9 cellular contexts compared by ENCODE assay signal in genomic region chr12:67442347-67442841, GRCh38.
DNase-seq lines count a peak whose midpoint lies in the region; ATAC-seq, FAIRE-seq and TF ChIP-seq lines count a peak whose summit lies in the region.
"Had no signal": no experiment of that assay in that cellular context is flagged by ENCODE, and none has a peak within 500 bp of the region (broad histone marks: within the 10 kb centered on the region; RNA-seq: fewer than 3 reads in every experiment).

No MANE protein-coding gene starts in this region.

- 54% methylated on average over 11 of the region's 11 CpGs for WGBS in A549 (ENCODE audit: missing lambda C conversion rate)
- WGBS in lower leg skin, 2 donors: 34 to 43% methylated on average over 11 of the region's 11 CpGs
- 35 to 43% methylated on average over 10 to 11 of the region's 11 CpGs for WGBS in esophagus squamous epithelium, 2 donors
- 13 to 30% methylated on average over 10 of the region's 11 CpGs for whole genome bisulfite sequencing in gastroesophageal sphincter (ENCODE audit: low coverage in 1 of 2), 2 donors

- no peak for FAIRE-seq in A549 (lab: Jason Lieb, UNC)

- H3K4me3 ChIP-seq in A549 (no peak overlapping the region), SJCRH30 (peak overlapping the region; percentile 53), lower leg skin (ENCODE audit: low read depth, poor library complexity, severe bottlenecking) (no peak overlapping the region), esophagus squamous epithelium (no peak overlapping the region), gastroesophageal sphincter (no peak overlapping the region)
- H3K4me3 ChIP-seq: cardiac muscle cell had no signal

- intact Hi-C loops in lower leg skin (cut with DNase I; ENCODE audit: low total_unique reads): no loop called here
- intact Hi-C loops in esophagus squamous epithelium (cut with DNase I): loop anchor here (10.0 kb wide), 2 partner anchors 88 to 502 kb away; no protein-coding TSS in a partner anchor

- TF ChIP-seq POLR2A in A549 (IDR thresholded peaks at IDR 0.05; ENCODE audit: low read length) (no peak), lower leg skin (IDR thresholded peaks at IDR 0.05) (no peak), esophagus squamous epithelium (IDR thresholded peaks at IDR 0.05) (no peak), gastroesophageal sphincter (IDR thresholded peaks at IDR 0.05) (no peak)

- no peaks in the 10 kb centered on the region for H3K4me1 ChIP-seq in A549
- H3K4me1 ChIP-seq in SJCRH30: peaks cover 13% of the 10 kb centered on the region; the same call in 1 of the 2 replicates
- peaks cover 0 to 13% (median 3%) of the 10 kb centered on the region in 3 donors for H3K4me1 ChIP-seq in esophagus squamous epithelium
- peaks cover 5 to 17% (median 7%) of the 10 kb centered on the region in 3 donors for H3K4me1 ChIP-seq in gastroesophageal sphincter

- H3K27me3 ChIP-seq in SJCRH30 (no peaks in the 10 kb centered on the region), esophagus squamous epithelium (no peaks in the 10 kb centered on the region), gastroesophageal sphincter (no peaks in the 10 kb centered on the region)
- H3K27me3 ChIP-seq: cardiac muscle cell had no signal

- H3K36me3 ChIP-seq in SJCRH30 (no peaks in the 10 kb centered on the region), esophagus squamous epithelium (no peaks in the 10 kb centered on the region), gastroesophageal sphincter (no peaks in the 10 kb centered on the region)
- H3K36me3 ChIP-seq: cardiac muscle cell had no signal

- ATAC-seq in A549 (no peak), gastroesophageal sphincter (no peak)

- H3K9me3 ChIP-seq in A549 (no peaks in the 10 kb centered on the region), SJCRH30 (replicated peaks) (no peaks in the 10 kb centered on the region), esophagus squamous epithelium (no peaks in the 10 kb centered on the region), gastroesophageal sphincter (no peaks in the 10 kb centered on the region)

- no peak for TF ChIP-seq RAD21 in A549 (conservative IDR thresholded peaks at IDR 0.05 in 1 of 2, IDR thresholded peaks at IDR 0.05 in 1 of 2)

- CTCF ChIA-PET in A549 (lab: Yijun Ruan, JAX): interaction anchor here (0.7 to 2.2 kb wide), 10 partner anchors 12 to 504 kb away, joined by 3 to 10 read pairs (median 3); partner anchors contain the start of gene DYRK2

- TF ChIP-seq CTCF in A549 (IDR thresholded peaks at IDR 0.05): no peak
- no peak for TF ChIP-seq CTCF in lower leg skin (IDR thresholded peaks at IDR 0.05)
- no peak for TF ChIP-seq CTCF in esophagus squamous epithelium (IDR thresholded peaks at IDR 0.05)
- no peak for TF ChIP-seq CTCF in gastroesophageal sphincter (IDR thresholded peaks at IDR 0.05)

- POLR2A ChIA-PET in A549 (lab: Yijun Ruan, JAX): no interaction called here

- TF ChIP-seq EP300 in A549 (IDR thresholded peaks at IDR 0.05): no peak
- TF ChIP-seq EP300 in gastroesophageal sphincter (IDR thresholded peaks at IDR 0.05): no peak

- no peak overlapping the region for H3K4me2 ChIP-seq in A549

- H3K27ac ChIP-seq in A549 (no peak overlapping the region), SJCRH30 (peak overlapping the region; percentile 83), esophagus squamous epithelium (no peak overlapping the region), gastroesophageal sphincter (no peak overlapping the region)
- H3K27ac ChIP-seq: cardiac muscle cell had no signal

- DNase-seq in A549 (ENCODE audit: low read depth in 1 of 2, low spot score in 1 of 2) (no peak), NCI-H1105 treated with DMSO at 0.1 percent for 48 hours (lab: John Stamatoyannopoulos, UW) (peak; percentile 87), SJCRH30 (peak; percentile 82 to 91), left kidney (ENCODE audit: low read depth, low spot score) (peak; percentile 67), lower leg skin (ENCODE audit: low spot score in 2 of 2) (no peak), esophagus squamous epithelium (lab: John Stamatoyannopoulos, UW) (no peak), NK-92 (lab: John Stamatoyannopoulos, UW; ENCODE audit: unreplicated experiment) (no peak)

TF ChIP-seq in A549, 52 proteins besides CTCF, POLR2A, EP300 and RAD21:
- no peak for TF ChIP-seq ATOH8 (CRISPR knock-in tag; IDR thresholded peaks at IDR 0.05; ENCODE audit: low read depth)
- no peak for TF ChIP-seq HDAC2 (IDR thresholded peaks at IDR 0.05)
- peak; percentile 37 for TF ChIP-seq MAFK (IDR thresholded peaks at IDR 0.05; ENCODE audit: partially characterized antibody)

Comparison
In these comparisons a context has a peak if more than half of its experiments do, and no peak if none do; other contexts are left out.
1. DNase-seq: peak in NCI-H1105 treated with DMSO at 0.1 percent for 48 hours (single experiment), SJCRH30 (2 of 2) and left kidney (single experiment); none in A549 (0 of 2), lower leg skin (0 of 2), esophagus squamous epithelium (single experiment) and NK-92 (single experiment).